8 cellular contexts compared by ENCODE assay signal in genomic region chr20:13220857-13221297, GRCh38. TPM values are rescaled to one million over a fixed set of nuclear protein-coding genes. Genes with fewer than 3 reads are reported as not detected.
DNase-seq lines count a peak whose midpoint lies in the region; ATAC-seq, FAIRE-seq and TF ChIP-seq lines count a peak whose summit lies in the region.

TSS of gene ISM1 (plus strand) at chr20:13221274. CDS start at chr20:13221777, 503 bp downstream.

- 0 to 2% (median 1%) methylated on average over 30 to 39 of the region's 39 CpGs for WGBS in ovary, 3 donors

- no peaks in the 10 kb centered on the region for H3K36me3 ChIP-seq in ovary

- H3K27me3 ChIP-seq in ovary: peaks cover 2% of the 10 kb centered on the region

- H3K9me3 Mint-ChIP-seq in activated CD8-positive, alpha-beta memory T cell treated with anti-CD3 and anti-CD28 coated beads, Interleukin-2, amount 10 ng/mL, durations not matched to agents 7 days and 5 days (ENCODE audit: low read depth): no peaks in the 10 kb centered on the region

- peak; percentile 32 for ATAC-seq in activated CD8-positive, alpha-beta memory T cell treated with anti-CD3 and anti-CD28 coated beads, Interleukin-2, amount 10 ng/mL, durations not matched to agents 7 days and 5 days

- H3K4me3 ChIP-seq in fibroblast of villous mesenchyme (ENCODE audit: low read depth, low read length) (peak within 1 kb of the TSS; percentile 45), ovary (peak within 1 kb of the TSS; percentile 31)

- no peak for TF ChIP-seq CTCF in fibroblast of villous mesenchyme (IDR thresholded peaks at IDR 0.05; ENCODE audit: insufficient read depth, low read depth, low read length)
- no peak for TF ChIP-seq CTCF in ovary (IDR thresholded peaks at IDR 0.05)

- FAIRE-seq in GM12891 (lab: Jason Lieb, UNC): no peak
- no peak for FAIRE-seq in H54 (lab: Jason Lieb, UNC)

- DNase-seq in GM12891 (ENCODE audit: insufficient read length, low spot score) (peak; percentile 41), HK-2 (ENCODE audit: unreplicated experiment) (peak; percentile 65), fibroblast of villous mesenchyme (ENCODE audit: low read depth) (no peak), ovary (no peak), H54 (ENCODE audit: insufficient read length, low spot score) (no peak), cerebellar cortex (ENCODE audit: low spot score) (no peak), activated gamma-delta T cell treated with Interleukin-2 at 50 U/mL for 16 hours (no peak)
- no peak for DNase-seq in activated CD8-positive, alpha-beta memory T cell treated with anti-CD3 and anti-CD28 coated beads, Interleukin-2, amount 10 ng/mL, durations not matched to agents 7 days and 5 days

- H3K4me1 ChIP-seq in ovary (ENCODE audit: insufficient read depth): peaks cover 10% of the 10 kb centered on the region

- H3K27ac Mint-ChIP-seq in activated CD8-positive, alpha-beta memory T cell treated with anti-CD3 and anti-CD28 coated beads, Interleukin-2, amount 10 ng/mL, durations not matched to agents 7 days and 5 days: no peak within 1 kb of the TSS

- no peak within 1 kb of the TSS for H3K27ac ChIP-seq in ovary

- CTCF ChIA-PET in activated CD8-positive, alpha-beta memory T cell treated with anti-CD3 and anti-CD28 coated beads, Interleukin-2, amount 10 ng/mL, durations not matched to agents 7 days and 5 days (lab: Charles Lee): no interaction called here

- TF ChIP-seq EP300 in ovary (IDR thresholded peaks at IDR 0.05): no peak

- peaks cover 13% of the 10 kb centered on the region for H3K4me1 Mint-ChIP-seq in activated CD8-positive, alpha-beta memory T cell treated with anti-CD3 and anti-CD28 coated beads, Interleukin-2, amount 10 ng/mL, durations not matched to agents 7 days and 5 days

- H3K4me3 Mint-ChIP-seq in activated CD8-positive, alpha-beta memory T cell treated with anti-CD3 and anti-CD28 coated beads, Interleukin-2, amount 10 ng/mL, durations not matched to agents 7 days and 5 days: peak within 1 kb of the TSS; percentile 55

- TF ChIP-seq POLR2A in GM12891 (IDR thresholded peaks at IDR 0.05; ENCODE audit: low read depth, low read length): no peak
- no peak for TF ChIP-seq POLR2A in ovary (IDR thresholded peaks at IDR 0.05)
- TF ChIP-seq POLR2A in H54 (IDR thresholded peaks at IDR 0.05; ENCODE audit: low read depth, low read length): no peak

- H3K36me3 Mint-ChIP-seq in activated CD8-positive, alpha-beta memory T cell treated with anti-CD3 and anti-CD28 coated beads, Interleukin-2, amount 10 ng/mL, durations not matched to agents 7 days and 5 days: no peaks in the 10 kb centered on the region

- H3K27me3 Mint-ChIP-seq in activated CD8-positive, alpha-beta memory T cell treated with anti-CD3 and anti-CD28 coated beads, Interleukin-2, amount 10 ng/mL, durations not matched to agents 7 days and 5 days: peaks cover 72% of the 10 kb centered on the region

- no peaks in the 10 kb centered on the region for H3K9me3 ChIP-seq in ovary

- intact Hi-C loops in ovary (cut with DNase I): no loop called here

TF ChIP-seq in GM12891, 5 proteins besides CTCF, POLR2A, EP300 and RAD21:
- TF ChIP-seq PAX5 (IDR thresholded peaks at IDR 0.05; ENCODE audit: insufficient read depth, low read length, severe bottlenecking) (no peak), SPI1 (IDR thresholded peaks at IDR 0.05; ENCODE audit: low read depth, low read length) (no peak), POU2F2 (IDR thresholded peaks at IDR 0.05; ENCODE audit: low read depth, low read length) (no peak)

RNA-seq across cellular contexts. Expression of gene ISM1, which starts in this region (rescaled TPM):
- polyA plus RNA-seq in GM12891 (2012; ENCODE audit: low read depth, missing spikeins): not detected
- under 1 TPM; 0.12 to 0.23 TPM for total RNA-seq in activated CD8-positive, alpha-beta memory T cell treated with anti-CD3 and anti-CD28 coated beads, Interleukin-2, amount 10 ng/mL, durations not matched to agents 7 days and 5 days
- total RNA-seq in fibroblast of villous mesenchyme (0.43 and 0.64 TPM in 2 replicates), ovary (under 1 TPM in 6 of 7 donors, not detected in 1; 0.10 to 0.80 (median 0.31) TPM)
- polyA plus RNA-seq in ovary: 1 to 10 TPM in 1 of 2 donors, under 1 TPM in 1; 0.17 to 3.6 TPM

Comparison
In these comparisons a context has a peak if more than half of its experiments do, and no peak if none do; other contexts are left out.
1. Peak in ATAC-seq in activated CD8-positive, alpha-beta memory T cell treated with anti-CD3 and anti-CD28 coated beads, Interleukin-2, amount 10 ng/mL, durations not matched to agents 7 days and 5 days; RNA of the gene not detected or under 1 TPM.
2. DNase-seq: peak in GM12891 (single experiment) and HK-2 (single experiment); none in activated CD8-positive, alpha-beta memory T cell treated with anti-CD3 and anti-CD28 coated beads, Interleukin-2, amount 10 ng/mL, durations not matched to agents 7 days and 5 days (single experiment), fibroblast of villous mesenchyme (single experiment), ovary (0 of 5), H54 (single experiment), cerebellar cortex (single experiment) and activated gamma-delta T cell treated with Interleukin-2 at 50 U/mL for 16 hours (single experiment).